ENCODE assay signal across 8 cellular contexts in genomic region chr17:80008383-80008840, GRCh38. TPM values are rescaled to one million over a fixed set of nuclear protein-coding genes. Genes with fewer than 3 reads are reported as not detected.
DNase-seq lines count a peak whose midpoint lies in the region; ATAC-seq, FAIRE-seq and TF ChIP-seq lines count a peak whose summit lies in the region.

No MANE protein-coding gene starts in this region.

- DNase-seq in AG04450 (ENCODE audit: low read depth, low spot score) (no peak), NCI-H2196 treated with DMSO at 0.1 percent for 48 hours (lab: John Stamatoyannopoulos, UW; ENCODE audit: unreplicated experiment) (peak; percentile 96), bronchial epithelial cell (ENCODE audit: low read depth) (peak; percentile 52), left colon (peak; percentile 68 to 88)
- DNase-seq in stimulated activated CD4-positive, alpha-beta T cell treated with anti-CD3 and anti-CD28 coated beads, Interleukin-4, amount 100 ng/mL, for 48 hours (ENCODE audit: low read depth in 2 of 2), result peak; percentile 80 to 90

- FAIRE-seq in bronchial epithelial cell (lab: Jason Lieb, UNC), result peak; percentile 92

- POLR2A ChIA-PET in AG04450 (lab: Yijun Ruan, JAX), result interaction anchor here (0.6 to 1.0 kb wide), 2 partner anchors 19 to 137 kb away, joined by 3 to 6 read pairs; no protein-coding TSS in a partner anchor

- ATAC-seq in GM21529 (IDR thresholded peaks at IDR 0.05; ENCODE audit: unreplicated experiment) (peak; percentile 49), left colon (peak; percentile 92), HG02798 (IDR thresholded peaks at IDR 0.05; ENCODE audit: poor library complexity, unreplicated experiment) (no peak)
- peak; percentile 82 for ATAC-seq in activated CD4-positive, CD25-positive, alpha-beta regulatory T cell treated with anti-CD3 and anti-CD28 coated beads, Interleukin-2, amount 50 U/mL, for 24 hours

- H3K27ac ChIP-seq in AG04450 (ENCODE audit: low read depth, low read length), result no peak overlapping the region

- CTCF ChIA-PET in AG04450 (lab: Charles Lee), result interaction anchor here (0.6 to 6.1 kb wide), 32 partner anchors 9 to 272 kb away, joined by 3 to 73 read pairs (median 4); partner anchors contain the start of gene GAA

- TF ChIP-seq CTCF in AG04450 (IDR thresholded peaks at IDR 0.05; ENCODE audit: low read depth, low read length), result peak; percentile 92
- TF ChIP-seq CTCF in bronchial epithelial cell (IDR thresholded peaks at IDR 0.05; ENCODE audit: insufficient read depth, low read length, severe bottlenecking), result peak; percentile 99

- intact Hi-C loops in left colon (cut with DNase I, micrococcal nuclease), result loop anchor here in 1 of 2 donors (10.0 kb wide), 1 partner anchor 76 kb away; no protein-coding TSS in a partner anchor

- H3K27me3 ChIP-seq in AG04450 (ENCODE audit: control insufficient read depth, insufficient read depth, low read length) (no peaks in the 10 kb centered on the region), bronchial epithelial cell (ENCODE audit: control insufficient read depth, insufficient read depth, low read length) (no peaks in the 10 kb centered on the region)

- H3K4me3 ChIP-seq in AG04450 (ENCODE audit: low read depth, low read length) (no peak overlapping the region), bronchial epithelial cell (ENCODE audit: low read depth, low read length) (no peak overlapping the region)

- no peaks in the 10 kb centered on the region; the same call in 1 of the 2 replicates for H3K9me3 ChIP-seq in AG04450 (ENCODE audit: control insufficient read depth, insufficient read depth, low read length)

- H3K36me3 ChIP-seq in bronchial epithelial cell (ENCODE audit: control insufficient read depth, insufficient read depth, low read length), result peaks cover 7% of the 10 kb centered on the region

RNA-seq across cellular contexts. Expression of gene TBC1D16, which starts 27.3 kb away (rescaled TPM):
- polyA plus RNA-seq in AG04450 (2011; rRNA removed), result 10.9 and 14.7 TPM in 2 replicates
- polyA minus RNA-seq in AG04450 (2011; rRNA and poly(A)+ RNA removed), result 23.0 and 31.4 TPM in 2 replicates
- total RNA-seq in bronchial epithelial cell (23.7 and 33.2 TPM in 2 replicates), left colon (10 to 100 TPM; 12.9 to 17.6 TPM)

RNA-seq across cellular contexts. Expression of gene CCDC40, which starts 28.0 kb away (rescaled TPM):
- 2.0 and 2.4 TPM in 2 replicates for polyA plus RNA-seq in AG04450 (2011; rRNA removed)
- 0.87 and 3.8 TPM in 2 replicates for polyA minus RNA-seq in AG04450 (2011; rRNA and poly(A)+ RNA removed)
- total RNA-seq in bronchial epithelial cell, result 0.79 and 1.7 TPM in 2 replicates
- total RNA-seq in left colon, result 1 to 10 TPM; 2.0 to 2.1 TPM
